Comparison of ENCODE assay signal across 8 cellular contexts in genomic region chr17:82215095-82215971, GRCh38. TPM values are rescaled to one million over a fixed set of nuclear protein-coding genes. Genes with fewer than 3 reads are reported as not detected.
DNase-seq lines count a peak whose midpoint lies in the region; ATAC-seq and TF ChIP-seq lines count a peak whose summit lies in the region.

No MANE protein-coding gene starts in this region.

- H3K79me2 ChIP-seq in OCI-LY7 (ENCODE audit: insufficient read depth, low read depth, low read length): no peaks in the 10 kb centered on the region

- no peaks in the 10 kb centered on the region for H3K27me3 ChIP-seq in CD4-positive, CD25-positive, alpha-beta regulatory T cell (ENCODE audit: control insufficient read depth, insufficient read depth, low read length)
- H3K27me3 ChIP-seq in effector memory CD4-positive, alpha-beta T cell (replicated peaks; ENCODE audit: control insufficient read depth, insufficient read depth, low read length, poor library complexity, severe bottlenecking): no peaks in the 10 kb centered on the region

- peaks cover 5 to 38% (median 11%) of the 10 kb centered on the region in 4 donors for H3K4me1 Mint-ChIP-seq in CD4-positive, CD25-positive, alpha-beta regulatory T cell
- H3K4me1 Mint-ChIP-seq in activated naive CD8-positive, alpha-beta T cell treated with anti-CD3 and anti-CD28 coated beads, Interleukin-2, amount 50 U/mL, for 24 hours: peaks cover 38% of the 10 kb centered on the region
- peaks cover 28 to 53% of the 10 kb centered on the region in 2 donors for H3K4me1 Mint-ChIP-seq in natural killer cell

- H3K4me2 ChIP-seq in OCI-LY7 (ENCODE audit: low read length): no peak overlapping the region

- no peaks in the 10 kb centered on the region for H3K9me2 ChIP-seq in OCI-LY7 (ENCODE audit: insufficient read depth, low read length)

- POLR2A ChIA-PET in OCI-LY7 (lab: Charles Lee): no interaction called here

- H2AFZ ChIP-seq in OCI-LY7 (ENCODE audit: low read length): no peak overlapping the region

- TF ChIP-seq CTCF in natural killer cell (IDR thresholded peaks at IDR 0.05) (no peak), OCI-LY7 (conservative IDR thresholded peaks at IDR 0.05; ENCODE audit: low read length) (no peak)

- H3K36me3 Mint-ChIP-seq in CD4-positive, CD25-positive, alpha-beta regulatory T cell: no peaks in the 10 kb centered on the region
- no peaks in the 10 kb centered on the region for H3K36me3 Mint-ChIP-seq in activated naive CD8-positive, alpha-beta T cell treated with anti-CD3 and anti-CD28 coated beads, Interleukin-2, amount 50 U/mL, for 24 hours (ENCODE audit: low read depth)
- H3K36me3 Mint-ChIP-seq in natural killer cell: no peaks in the 10 kb centered on the region

- H3K4me1 ChIP-seq in CD4-positive, CD25-positive, alpha-beta regulatory T cell (ENCODE audit: control insufficient read depth, insufficient read depth, low read length, poor library complexity, severe bottlenecking): peaks cover 45% of the 10 kb centered on the region
- peaks cover 13% of the 10 kb centered on the region for H3K4me1 ChIP-seq in OCI-LY7 (ENCODE audit: insufficient read depth, low read length, poor library complexity, severe bottlenecking)
- H3K4me1 ChIP-seq in effector memory CD4-positive, alpha-beta T cell (ENCODE audit: control insufficient read depth, insufficient read depth, low read length, poor library complexity, severe bottlenecking): peaks cover 32% of the 10 kb centered on the region

- DNase-seq in CD4-positive, CD25-positive, alpha-beta regulatory T cell: no peak
- DNase-seq in HK-2 (ENCODE audit: unreplicated experiment) (peak; percentile 28), natural killer cell (no peak), OCI-LY7 (ENCODE audit: low spot score) (no peak)
- DNase-seq in activated naive CD8-positive, alpha-beta T cell treated with anti-CD3 and anti-CD28 coated beads, Interleukin-2, amount 50 U/mL, for 24 hours: peak; percentile 26
- no peak for DNase-seq in effector memory CD4-positive, alpha-beta T cell

- BruUV-seq in OCI-LY7 (replicated peaks; lab: Mats Ljungman, UMichigan): no TSS peak

- no peaks in the 10 kb centered on the region for H4K20me1 ChIP-seq in OCI-LY7 (ENCODE audit: insufficient read depth, low read length)

- H3K27ac Mint-ChIP-seq in CD4-positive, CD25-positive, alpha-beta regulatory T cell: peak overlapping the region in 1 of 3 donors; percentile 65
- peak overlapping the region; percentile 31 for H3K27ac Mint-ChIP-seq in activated naive CD8-positive, alpha-beta T cell treated with anti-CD3 and anti-CD28 coated beads, Interleukin-2, amount 50 U/mL, for 24 hours
- H3K27ac Mint-ChIP-seq in natural killer cell: peak overlapping the region; percentile 92 to 96

- no peak overlapping the region for H3K27ac ChIP-seq in CD4-positive, CD25-positive, alpha-beta regulatory T cell (ENCODE audit: insufficient read depth, low read length, poor library complexity, severe bottlenecking)
- H3K27ac ChIP-seq in OCI-LY7 (ENCODE audit: low read depth, low read length, poor library complexity, severe bottlenecking): no peak overlapping the region
- no peak overlapping the region for H3K27ac ChIP-seq in effector memory CD4-positive, alpha-beta T cell (ENCODE audit: insufficient read depth, low read length, poor library complexity, severe bottlenecking)

- H3K4me3 ChIP-seq in CD4-positive, CD25-positive, alpha-beta regulatory T cell (ENCODE audit: low read depth, low read length): no peak overlapping the region
- no peak overlapping the region for H3K4me3 ChIP-seq in OCI-LY7 (ENCODE audit: low read depth, low read length, poor library complexity, severe bottlenecking)
- H3K4me3 ChIP-seq in effector memory CD4-positive, alpha-beta T cell (ENCODE audit: insufficient read depth, low read depth, low read length, poor library complexity, severe bottlenecking): no peak overlapping the region

- CTCF ChIA-PET in OCI-LY7 (lab: Charles Lee; ENCODE audit: unreplicated experiment): no interaction called here

- H3K4me3 Mint-ChIP-seq in CD4-positive, CD25-positive, alpha-beta regulatory T cell: peak overlapping the region; percentile 74 to 87 (median 83)
- H3K4me3 Mint-ChIP-seq in activated naive CD8-positive, alpha-beta T cell treated with anti-CD3 and anti-CD28 coated beads, Interleukin-2, amount 50 U/mL, for 24 hours: no peak overlapping the region
- H3K4me3 Mint-ChIP-seq in natural killer cell: peak overlapping the region; percentile 78

- H3K36me3 ChIP-seq in CD4-positive, CD25-positive, alpha-beta regulatory T cell (ENCODE audit: control insufficient read depth, insufficient read depth, low read length): no peaks in the 10 kb centered on the region
- no peaks in the 10 kb centered on the region for H3K36me3 ChIP-seq in OCI-LY7 (ENCODE audit: insufficient read depth, low read length)
- H3K36me3 ChIP-seq in effector memory CD4-positive, alpha-beta T cell (ENCODE audit: control insufficient read depth, insufficient read depth, low read length): no peaks in the 10 kb centered on the region

- ATAC-seq in CD4-positive, CD25-positive, alpha-beta regulatory T cell (ENCODE audit: low read depth in 2 of 2): no peak
- no peak for ATAC-seq in activated naive CD8-positive, alpha-beta T cell treated with anti-CD3 and anti-CD28 coated beads, Interleukin-2, amount 50 U/mL, for 24 hours
- ATAC-seq in natural killer cell (no peak), HG02970 (IDR thresholded peaks at IDR 0.05; ENCODE audit: low FRiP score, unreplicated experiment) (no peak), GM21737 (IDR thresholded peaks at IDR 0.05; ENCODE audit: unreplicated experiment) (no peak)

- H3K9me3 Mint-ChIP-seq in CD4-positive, CD25-positive, alpha-beta regulatory T cell: no peaks in the 10 kb centered on the region
- H3K9me3 Mint-ChIP-seq in activated naive CD8-positive, alpha-beta T cell treated with anti-CD3 and anti-CD28 coated beads, Interleukin-2, amount 50 U/mL, for 24 hours: no peaks in the 10 kb centered on the region
- H3K9me3 Mint-ChIP-seq in natural killer cell: no peaks in the 10 kb centered on the region

- intact Hi-C loops in natural killer cell (cut with micrococcal nuclease) (loop anchor here (5.0 kb wide), 1 partner anchor 82 kb away; no protein-coding TSS in a partner anchor), OCI-LY7 (cut with micrococcal nuclease; ENCODE audit: unreplicated experiment) (no loop called here)

- H3K27me3 Mint-ChIP-seq in CD4-positive, CD25-positive, alpha-beta regulatory T cell: no peaks in the 10 kb centered on the region
- no peaks in the 10 kb centered on the region for H3K27me3 Mint-ChIP-seq in activated naive CD8-positive, alpha-beta T cell treated with anti-CD3 and anti-CD28 coated beads, Interleukin-2, amount 50 U/mL, for 24 hours
- no peaks in the 10 kb centered on the region for H3K27me3 Mint-ChIP-seq in natural killer cell (ENCODE audit: low read depth in 2 of 2)

- no peaks in the 10 kb centered on the region for H3K9me3 ChIP-seq in CD4-positive, CD25-positive, alpha-beta regulatory T cell (ENCODE audit: control insufficient read depth in 2 of 2, low read length in 2 of 2)
- H3K9me3 ChIP-seq in OCI-LY7 (ENCODE audit: low read length): no peaks in the 10 kb centered on the region
- no peaks in the 10 kb centered on the region for H3K9me3 ChIP-seq in effector memory CD4-positive, alpha-beta T cell (ENCODE audit: control insufficient read depth, low read length)

RNA-seq across cellular contexts. Expression of gene CCDC57, which starts 2.7 kb away (rescaled TPM):
- 76.6 TPM for total RNA-seq in CD4-positive, CD25-positive, alpha-beta regulatory T cell
- 10 to 100 TPM; 27.7 to 38.9 (median 33.7) TPM for polyA plus RNA-seq in CD4-positive, CD25-positive, alpha-beta regulatory T cell
- total RNA-seq in natural killer cell: 10 to 100 TPM; 69.7 to 79.2 (median 75.1) TPM
- 30.7 and 34.5 TPM in 2 replicates for total RNA-seq in OCI-LY7 (2014; rRNA removed; shearing (Covaris generic))
- 56.1 and 58.7 TPM in 2 replicates for total RNA-seq in OCI-LY7 (2022)

RNA-seq across cellular contexts. Expression of gene SLC16A3, which starts 13.5 kb away (rescaled TPM):
- 52.5 TPM for total RNA-seq in CD4-positive, CD25-positive, alpha-beta regulatory T cell
- 1 to 10 TPM; 1.5 to 3.3 (median 2.2) TPM for polyA plus RNA-seq in CD4-positive, CD25-positive, alpha-beta regulatory T cell
- 100 to 1,000 TPM; 172 to 365 (median 296) TPM for total RNA-seq in natural killer cell
- 10.1 and 21.6 TPM in 2 replicates for total RNA-seq in OCI-LY7 (2014; rRNA removed; shearing (Covaris generic))
- 28.3 and 55.0 TPM in 2 replicates for total RNA-seq in OCI-LY7 (2022)

RNA-seq across cellular contexts. Expression of gene CSNK1D, which starts 58.2 kb away (rescaled TPM):
- total RNA-seq in CD4-positive, CD25-positive, alpha-beta regulatory T cell: 333 TPM
- 10 to 100 TPM; 41.2 to 50.3 (median 48.6) TPM for polyA plus RNA-seq in CD4-positive, CD25-positive, alpha-beta regulatory T cell
- total RNA-seq in natural killer cell (100 to 1,000 TPM; 423 to 475 (median 468) TPM), OCI-LY7 (2022) (170 and 181 TPM in 2 replicates)
- 39.7 and 53.0 TPM in 2 replicates for total RNA-seq in OCI-LY7 (2014; rRNA removed; shearing (Covaris generic))

Comparison
In these comparisons a context has a peak if more than half of its experiments do, and no peak if none do; other contexts are left out.
1. DNase-seq: peak in HK-2 (single experiment) and activated naive CD8-positive, alpha-beta T cell treated with anti-CD3 and anti-CD28 coated beads, Interleukin-2, amount 50 U/mL, for 24 hours (single experiment); none in CD4-positive, CD25-positive, alpha-beta regulatory T cell (0 of 3), natural killer cell (single experiment), OCI-LY7 (single experiment) and effector memory CD4-positive, alpha-beta T cell (0 of 3).